ENCODE assay signal across 1 cellular context in genomic region chr6:25498510-25498909, GRCh38.
TF ChIP-seq lines count a peak whose summit lies in the region.

No MANE protein-coding gene starts in this region.

TF ChIP-seq in GM23338, 12 proteins besides CTCF, POLR2A, EP300 and RAD21 (continued from another document):
- no peak for TF ChIP-seq ZNF462 (CRISPR knock-in tag; IDR thresholded peaks at IDR 0.05)
- no peak for TF ChIP-seq EZH2phosphoT487 (IDR thresholded peaks at IDR 0.05; ENCODE audit: unreplicated experiment)
- TF ChIP-seq EZH2 (IDR thresholded peaks at IDR 0.05; ENCODE audit: low read depth, unreplicated experiment): no peak
- TF ChIP-seq POLR2AphosphoS5 (IDR thresholded peaks at IDR 0.05; ENCODE audit: low read depth): no peak
